In genomic region chr7:11236680-11237079, GRCh38 we compare ENCODE assay signal across 18 cellular contexts.
A peak's percentile ranks its signal among the peaks of the same experiment; 100 is the strongest.
DNase-seq lines count a peak whose midpoint lies in the region; ATAC-seq lines count a peak whose summit lies in the region.
"Had no signal": no experiment of that assay in that cellular context is flagged by ENCODE, and none has a peak within 500 bp of the region (broad histone marks: within the 10 kb centered on the region; RNA-seq: fewer than 3 reads in every experiment).

No MANE protein-coding gene starts in this region.

- ATAC-seq in GM18498 (IDR thresholded peaks at IDR 0.05; ENCODE audit: unreplicated experiment), result no peak
- ATAC-seq in esophagus mucosa, result no peak
- ATAC-seq: K562 had no signal

- no peaks in the 10 kb centered on the region for H3K36me3 ChIP-seq in endocrine pancreas (ENCODE audit: control insufficient read depth, insufficient read depth, low read length)
- no peaks in the 10 kb centered on the region for H3K36me3 ChIP-seq in mesendoderm (ENCODE audit: control insufficient read depth, insufficient read depth, low read length)
- H3K36me3 ChIP-seq: SJSA1 had no signal

- WGBS in mesendoderm (ENCODE audit: extremely low coverage, insufficient coverage, low lambda C conversion rate), result no CpG with 5 or more reads among the region's 3 CpGs

- peak overlapping the region; percentile 45 for H2BK120ac ChIP-seq in mesendoderm (ENCODE audit: low read depth, low read length)

- H3K56ac ChIP-seq in mesendoderm (ENCODE audit: low read length), result peak overlapping the region; percentile 18

- H3K4me3 ChIP-seq in endocrine pancreas (ENCODE audit: control insufficient read depth, insufficient read depth, low read length), result peak overlapping the region; percentile 77
- no peak overlapping the region for H3K4me3 ChIP-seq in mesendoderm (ENCODE audit: low read length)
- H3K4me3 ChIP-seq: K562, SJSA1 had no signal

- DNase-seq in NCI-H1105 (lab: John Stamatoyannopoulos, UW) (peak; percentile 24), NCI-H2029 treated with DMSO at 0.1 percent for 48 hours (lab: John Stamatoyannopoulos, UW) (peak; percentile 38), mesendoderm (no peak), UCSD-AML1 (lab: John Stamatoyannopoulos, UW; ENCODE audit: unreplicated experiment) (no peak)
- DNase-seq: Caco-2; CD4-positive, CD25-positive, alpha-beta regulatory T cell; DMS53; GOT3; MV-4-11; NCI-H1436; NCI-H2081 treated with DMSO at 0.1 percent for 48 hours; NCI-H226; NCI-H526 had no signal

- no peak overlapping the region for H4K5ac ChIP-seq in mesendoderm (ENCODE audit: low read length)

- H3K27me3 ChIP-seq in endocrine pancreas (ENCODE audit: control insufficient read depth, insufficient read depth, low read length), result no peaks in the 10 kb centered on the region
- no peaks in the 10 kb centered on the region for H3K27me3 ChIP-seq in mesendoderm (ENCODE audit: insufficient read depth, low read length, poor library complexity)
- H3K27me3 ChIP-seq: SJSA1 had no signal

- H3K4me2 ChIP-seq in mesendoderm (ENCODE audit: low read length), result no peak overlapping the region

- H2BK5ac ChIP-seq in mesendoderm (ENCODE audit: low read length), result no peak overlapping the region

- peaks cover 5% of the 10 kb centered on the region for H3K4me1 ChIP-seq in endocrine pancreas (ENCODE audit: control insufficient read depth, insufficient read depth, low read length)
- H3K4me1 ChIP-seq in mesendoderm (ENCODE audit: control insufficient read depth, low read depth, low read length), result peaks cover 12% of the 10 kb centered on the region
- H3K4me1 ChIP-seq: Caco-2, SJSA1 had no signal

- no peak overlapping the region for H3K4ac ChIP-seq in mesendoderm (ENCODE audit: low read depth, low read length)

- H3K79me1 ChIP-seq in mesendoderm (ENCODE audit: low read length), result no peaks in the 10 kb centered on the region

- H3K27ac ChIP-seq in mesendoderm (ENCODE audit: low read depth, low read length), result no peak overlapping the region
- H3K27ac ChIP-seq: SJSA1 had no signal

- no peaks in the 10 kb centered on the region for H3K9me3 ChIP-seq in endocrine pancreas (ENCODE audit: control insufficient read depth, low read length)
- H3K9me3 ChIP-seq: Caco-2, SJSA1 had no signal

- no peaks in the 10 kb centered on the region for H3K79me2 ChIP-seq in mesendoderm (ENCODE audit: control insufficient read depth, insufficient read depth, low read length)

- no peak overlapping the region for H2AK5ac ChIP-seq in mesendoderm (ENCODE audit: low read length)

- no peak overlapping the region for H3K23ac ChIP-seq in mesendoderm (ENCODE audit: low read length)

- no peak overlapping the region for H4K8ac ChIP-seq in mesendoderm (ENCODE audit: low read depth, low read length)

- no peak overlapping the region for H3K18ac ChIP-seq in mesendoderm (ENCODE audit: low read length)

- H3K9ac ChIP-seq in endocrine pancreas (ENCODE audit: control insufficient read depth, insufficient read depth, low read length) (no peak overlapping the region), mesendoderm (ENCODE audit: low read length) (peak overlapping the region; percentile 10)

- H2BK15ac ChIP-seq in mesendoderm (replicated peaks; ENCODE audit: low read depth), result no peak overlapping the region

Comparison
In these comparisons a context has a peak if more than half of its experiments do, and no peak if none do; other contexts are left out.
1. DNase-seq: peak in NCI-H1105 (single experiment) and NCI-H2029 treated with DMSO at 0.1 percent for 48 hours (single experiment); none in mesendoderm (single experiment) and UCSD-AML1 (single experiment).